1 cellular context compared by ENCODE assay signal in the genomic region with DNA sequence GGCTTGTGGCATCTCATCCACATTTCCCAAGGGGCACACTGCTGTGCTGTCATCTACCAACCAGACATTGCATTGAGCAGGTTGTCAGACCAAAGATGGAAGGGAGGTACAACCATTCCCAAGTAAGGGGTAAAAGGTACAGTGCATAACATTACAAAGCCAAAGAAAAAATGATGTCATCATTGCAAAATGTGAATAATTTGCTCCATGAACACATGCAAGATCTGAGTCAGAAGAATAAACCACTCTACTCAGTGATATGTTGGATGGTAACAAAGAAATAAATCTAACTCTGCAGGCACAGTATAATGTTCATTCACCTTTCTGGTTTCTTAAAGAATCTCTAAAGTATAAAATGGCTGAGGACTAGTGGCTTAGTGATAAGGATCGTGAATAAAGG.
TF ChIP-seq lines count a peak whose summit lies in the region.

No MANE protein-coding gene starts in this region.

TF ChIP-seq in IMR-90, 13 proteins besides CTCF, POLR2A, EP300 and RAD21:
- peak; percentile 50; the same call in 1 of the 2 replicates for TF ChIP-seq CEBPB (IDR thresholded peaks at IDR 0.05; ENCODE audit: low read depth, low read length)
- no peak for TF ChIP-seq MAFK (IDR thresholded peaks at IDR 0.05; ENCODE audit: low read depth, low read length)
TF ChIP-seq in IMR-90: peak in this region for 1.
